In the genomic region with DNA sequence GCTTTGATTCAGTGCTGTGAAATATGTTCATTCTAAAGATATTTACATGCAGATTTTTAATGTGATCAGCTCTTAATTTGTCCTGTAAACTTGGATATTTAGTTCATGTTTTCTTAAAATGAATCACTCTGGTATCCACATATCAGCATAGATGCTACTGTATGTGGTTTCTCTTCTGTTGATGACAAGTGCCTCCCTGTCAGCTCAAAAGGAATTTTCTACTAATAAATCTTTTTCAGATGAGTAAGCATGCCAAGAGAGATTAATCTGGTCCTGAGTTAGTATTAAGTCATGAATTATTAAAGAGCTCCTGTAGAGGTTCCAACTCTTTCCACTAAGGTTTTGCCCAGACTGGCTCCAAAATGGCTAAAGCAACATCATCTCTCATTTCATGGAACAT, we compare ENCODE assay signal across 14 cellular contexts.
DNase-seq lines count a peak whose midpoint lies in the region; ATAC-seq, FAIRE-seq and TF ChIP-seq lines count a peak whose summit lies in the region.
"Had no signal": no experiment of that assay in that cellular context is flagged by ENCODE, and none has a peak within 500 bp of the region (broad histone marks: within the 10 kb centered on the region; RNA-seq: fewer than 3 reads in every experiment).

No MANE protein-coding gene starts in this region.

- POLR2A ChIA-PET in A549 (lab: Yijun Ruan, JAX): no interaction called here

- TF ChIP-seq POLR2A in A549 (IDR thresholded peaks at IDR 0.05; ENCODE audit: low read length): no peak

- CTCF ChIA-PET in A549 (lab: Yijun Ruan, JAX): interaction anchor here (1.0 to 1.8 kb wide), 7 partner anchors 11 to 219 kb away, joined by 3 to 4 read pairs (median 3); no protein-coding TSS in a partner anchor

- H3K9me3 ChIP-seq in A549: 0 out of 3 replicates have a peak, but pooled peaks cover 4% of the 10 kb centered on the region
- H3K9me3 ChIP-seq: BE2C, pancreas had no signal

- no peak for TF ChIP-seq CTCF in A549 (IDR thresholded peaks at IDR 0.05)

- TF ChIP-seq RAD21 in A549 (conservative IDR thresholded peaks at IDR 0.05 in 1 of 2, IDR thresholded peaks at IDR 0.05 in 1 of 2): no peak

- no peak overlapping the region for H3K4me3 ChIP-seq in A549
- H3K4me3 ChIP-seq: pancreas had no signal

- DNase-seq in A549 (ENCODE audit: low read depth in 1 of 2, low spot score in 1 of 2): peak; percentile 34 to 49
- DNase-seq in HCEC 1CT: peak; percentile 78
- DNase-seq in SW480 (ENCODE audit: low spot score): peak; percentile 14
- DNase-seq in hepatic stellate cell (ENCODE audit: low spot score): peak; percentile 65
- DNase-seq in left lobe of liver (ENCODE audit: low spot score): no peak
- DNase-seq in NK-92 (lab: John Stamatoyannopoulos, UW; ENCODE audit: unreplicated experiment): no peak
- DNase-seq in DMS53 (lab: John Stamatoyannopoulos, UW): no peak
- DNase-seq: activated CD4-positive, alpha-beta T cell treated with anti-CD3 and anti-CD28 coated beads for 36 hours; BE2C; endodermal cell; hypothalamus; NCI-H187; pancreas had no signal

- ATAC-seq in A549 (peak; percentile 73 to 84), GM18511 (IDR thresholded peaks at IDR 0.05; ENCODE audit: unreplicated experiment) (no peak), left lobe of liver (no peak)
- ATAC-seq: activated CD4-positive, alpha-beta T cell treated with anti-CD3 and anti-CD28 coated beads for 36 hours; pancreas had no signal

- H3K27ac ChIP-seq in A549: peak overlapping the region in 1 of 2 experiments; percentile 41; a peak in 2 of 6 replicates
- H3K27ac ChIP-seq: pancreas had no signal

- peaks cover 28% of the 10 kb centered on the region for H3K4me1 ChIP-seq in A549
- H3K4me1 ChIP-seq: BE2C, pancreas had no signal

- peak; percentile 51 for FAIRE-seq in A549 (lab: Jason Lieb, UNC)
- FAIRE-seq: pancreas had no signal

- peak overlapping the region; percentile 48 for H3K4me2 ChIP-seq in A549

- no peak for TF ChIP-seq EP300 in A549 (IDR thresholded peaks at IDR 0.05)

TF ChIP-seq in A549, 52 proteins besides CTCF, POLR2A, EP300 and RAD21:
- TF ChIP-seq CBX2 (IDR thresholded peaks at IDR 0.05; ENCODE audit: borderline replicate concordance, low read depth) (no peak), ZNF302 (CRISPR knock-in tag; IDR thresholded peaks at IDR 0.05) (no peak), JUNB (IDR thresholded peaks at IDR 0.05) (peak; percentile 56; the same call in 1 of the 2 replicates), GATA3 (IDR thresholded peaks at IDR 0.05; ENCODE audit: borderline replicate concordance) (peak; percentile 49; the same call in 1 of the 2 replicates), RARB (CRISPR knock-in tag; IDR thresholded peaks at IDR 0.05) (no peak), MAZ (IDR thresholded peaks at IDR 0.05; ENCODE audit: borderline replicate concordance, low read depth, low read length) (no peak), FOSL2 (IDR thresholded peaks at IDR 0.05) (no peak), FOSL2 (CRISPR knock-in tag; IDR thresholded peaks at IDR 0.05) (peak; percentile 55), PHF8 (IDR thresholded peaks at IDR 0.05; ENCODE audit: borderline replicate concordance, low read depth) (no peak), TFCP2L1 (CRISPR knock-in tag; IDR thresholded peaks at IDR 0.05) (no peak), ZC3H11A (IDR thresholded peaks at IDR 0.05) (no peak), ESRRA (IDR thresholded peaks at IDR 0.05; ENCODE audit: borderline replicate concordance, low read length) (no peak), JUN (IDR thresholded peaks at IDR 0.05) (no peak), SREBF2 (IDR thresholded peaks at IDR 0.05) (no peak)

Comparison
In these comparisons a context has a peak if more than half of its experiments do, and no peak if none do; other contexts are left out.
1. ATAC-seq: peak in A549 (2 of 2); none in GM18511 (single experiment) and left lobe of liver (single experiment).
2. DNase-seq: peak in A549 (2 of 2), HCEC 1CT (single experiment), SW480 (single experiment) and hepatic stellate cell (single experiment); none in left lobe of liver (single experiment), NK-92 (single experiment) and DMS53 (single experiment).